In genomic region chr11:107183963-107184362, GRCh38 we compare ENCODE assay signal across 13 cellular contexts.
"Had no signal": no experiment of that assay in that cellular context is flagged by ENCODE, and none has a peak within 500 bp of the region (broad histone marks: within the 10 kb centered on the region; RNA-seq: fewer than 3 reads in every experiment).

No MANE protein-coding gene starts in this region.

- H3K27me3 ChIP-seq: heart left ventricle, left lung, ovary, right atrium auricular region had no signal

- H3K27ac ChIP-seq: heart left ventricle, left lung, lower lobe of right lung, ovary, right atrium auricular region had no signal

- H3K4me2 ChIP-seq: smooth muscle cell had no signal

- H3K36me3 ChIP-seq: heart left ventricle, left lung, lower lobe of right lung, ovary, right atrium auricular region had no signal

- DNase-seq: effector memory CD4-positive, alpha-beta T cell; heart left ventricle; hippocampal formation; left lung; lower lobe of right lung; natural killer cell; ovary; stimulated activated CD4-positive, alpha-beta T cell treated with anti-CD3 and anti-CD28 coated beads, Interleukin-2, amount 100 ng/mL, for 48 hours; stimulated activated naive CD4-positive, alpha-beta T cell treated with Interleukin-2 at 50 U/mL for 16 hours; trophoblast cell had no signal

- ATAC-seq: esophagus mucosa, heart left ventricle, left lung, lower lobe of right lung, natural killer cell had no signal

- H3K9me3 ChIP-seq: heart left ventricle, left lung, lower lobe of right lung, ovary, right atrium auricular region had no signal

- H3K4me1 ChIP-seq: heart left ventricle, left lung, lower lobe of right lung, right atrium auricular region had no signal

- H3K4me3 ChIP-seq: heart left ventricle, left lung, lower lobe of right lung, ovary, right atrium auricular region, smooth muscle cell had no signal
